10 cellular contexts compared by ENCODE assay signal in the genomic region with DNA sequence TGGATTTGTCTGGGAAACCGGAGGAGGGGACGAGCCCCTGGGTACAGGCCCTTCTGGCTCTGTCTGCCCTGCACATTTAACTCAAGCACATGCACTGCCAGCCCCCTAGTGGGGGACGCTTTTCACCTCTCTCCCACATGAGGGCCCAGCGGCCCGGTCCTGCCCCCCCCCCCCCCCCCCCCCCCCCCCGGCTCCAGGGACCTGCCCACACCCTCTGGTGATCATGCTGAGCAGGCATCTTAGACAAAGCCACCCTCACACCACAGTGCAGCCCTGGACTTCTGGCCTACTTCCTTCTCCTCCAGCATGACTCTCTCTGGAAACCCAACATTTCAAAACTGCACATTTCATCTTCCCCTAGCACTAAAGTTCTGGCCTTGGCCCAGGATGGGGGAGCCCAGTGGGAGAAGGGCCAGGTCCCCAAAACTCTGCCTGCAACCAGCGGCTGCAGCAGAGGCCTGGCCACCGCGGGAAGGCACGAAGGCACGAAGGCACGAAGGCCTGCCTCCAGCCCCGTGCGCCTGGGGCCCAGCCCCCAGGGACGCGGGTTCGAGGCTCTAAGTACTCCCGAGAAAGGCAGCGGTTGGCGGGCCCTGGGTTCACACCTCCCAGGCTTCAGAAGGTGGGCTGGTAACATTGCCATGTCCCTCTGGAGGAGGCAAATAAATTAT. TPM values are rescaled to one million over a fixed set of nuclear protein-coding genes. Genes with fewer than 3 reads are reported as not detected.
DNase-seq lines count a peak whose midpoint lies in the region; TF ChIP-seq lines count a peak whose summit lies in the region.
"Had no signal": no experiment of that assay in that cellular context is flagged by ENCODE, and none has a peak within 500 bp of the region (broad histone marks: within the 10 kb centered on the region; RNA-seq: fewer than 3 reads in every experiment).

No MANE protein-coding gene starts in this region.

- no peaks in the 10 kb centered on the region for H3F3A ChIP-seq in Loucy (ENCODE audit: low read depth)

- H3K27ac Mint-ChIP-seq in neural crest cell (ENCODE audit: unreplicated experiment): peak overlapping the region; percentile 78

- no peaks in the 10 kb centered on the region for H3K9me2 ChIP-seq in Loucy (replicated peaks; ENCODE audit: low read depth, low read length)

- H3K4me1 Mint-ChIP-seq in neural crest cell: peaks cover 17% of the 10 kb centered on the region

- no peak overlapping the region for H3K9ac ChIP-seq in Loucy (ENCODE audit: low read depth, low read length, poor library complexity, severe bottlenecking)

- no peaks in the 10 kb centered on the region for H3K36me3 Mint-ChIP-seq in neural crest cell (ENCODE audit: low read depth)

- no peaks in the 10 kb centered on the region for H3K27me3 Mint-ChIP-seq in neural crest cell (ENCODE audit: low read depth)

- H3K27me3 ChIP-seq in Loucy (ENCODE audit: insufficient read depth, low read length, poor library complexity, severe bottlenecking): no peaks in the 10 kb centered on the region

- H4K20me1 ChIP-seq in Loucy (ENCODE audit: insufficient read depth, low read length, poor library complexity, severe bottlenecking): no peaks in the 10 kb centered on the region

- no peaks in the 10 kb centered on the region for H3K79me2 ChIP-seq in Loucy (ENCODE audit: insufficient read depth, low read length)

- DNase-seq in COR-L47 (lab: John Stamatoyannopoulos, UW) (peak; percentile 20), ecto neural progenitor cell (ENCODE audit: low spot score) (peak; percentile 66), neural crest cell (ENCODE audit: low read depth, low spot score) (peak; percentile 26), MV-4-11 (lab: John Stamatoyannopoulos, UW) (no peak), HuH-7.5 (ENCODE audit: low spot score) (no peak), T1000 (lab: John Stamatoyannopoulos, UW) (no peak), SHP77 treated with DMSO at 0.1 percent for 48 hours (lab: John Stamatoyannopoulos, UW) (no peak)
- DNase-seq: left colon, NCI-H1105 treated with DMSO at 0.1 percent for 48 hours had no signal

- no peaks in the 10 kb centered on the region for H3K4me1 ChIP-seq in Loucy (ENCODE audit: insufficient read depth, low read length, poor library complexity, severe bottlenecking)

- H3K36me3 ChIP-seq in Loucy (ENCODE audit: insufficient read depth, low read length): no peaks in the 10 kb centered on the region

- no peak overlapping the region for H2AFZ ChIP-seq in Loucy (ENCODE audit: low read length)

- H3K9me3 ChIP-seq in Loucy (ENCODE audit: insufficient read depth, low read depth, low read length): no peaks in the 10 kb centered on the region

- no peak overlapping the region for H3K4me3 Mint-ChIP-seq in neural crest cell

- TF ChIP-seq CTCF in Loucy (conservative IDR thresholded peaks at IDR 0.05; ENCODE audit: low read length) (0 out of 2 replicates have a peak, but pooled peaks have one; percentile 10), neural crest cell (conservative IDR thresholded peaks at IDR 0.05) (no peak)

- H3K4me3 ChIP-seq in Loucy (ENCODE audit: low read length, poor library complexity, severe bottlenecking): no peak overlapping the region

- no peak overlapping the region for H3K4me2 ChIP-seq in Loucy (ENCODE audit: low read depth, low read length, poor library complexity, severe bottlenecking)

- no peaks in the 10 kb centered on the region for H3K9me3 Mint-ChIP-seq in neural crest cell

RNA-seq across cellular contexts. Expression of a gene that starts 14.1 kb away (rescaled TPM):
- total RNA-seq in neural crest cell: 18.0 and 19.3 TPM in 2 replicates

RNA-seq across cellular contexts. Expression of a gene that starts 51.6 kb away (rescaled TPM):
- total RNA-seq in neural crest cell: 1.1 and 1.7 TPM in 2 replicates
- total RNA-seq: left colon had no signal

Comparison
In these comparisons a context has a peak if more than half of its experiments do, and no peak if none do; other contexts are left out.
1. DNase-seq: peak in COR-L47 (single experiment), ecto neural progenitor cell (single experiment) and neural crest cell (single experiment); none in MV-4-11 (single experiment), HuH-7.5 (single experiment), T1000 (single experiment) and SHP77 treated with DMSO at 0.1 percent for 48 hours (single experiment).